ENCODE assay signal across 1 cellular context in genomic region chr17:1000597-1001490, GRCh38.
TF ChIP-seq lines count a peak whose summit lies in the region.

No MANE protein-coding gene starts in this region.

TF ChIP-seq in HepG2, 621 proteins besides CTCF, POLR2A, EP300 and RAD21:
- TF ChIP-seq TEAD3 (CRISPR knock-in tag; optimal IDR thresholded peaks at IDR 0.05; ENCODE audit: borderline replicate concordance) (peak; percentile 22), BCL6 (CRISPR knock-in tag; IDR thresholded peaks at IDR 0.05) (peak; percentile 53; the same call in 1 of the 2 replicates), SOX6 (IDR thresholded peaks at IDR 0.05) (no peak), SOX6 (CRISPR knock-in tag; IDR thresholded peaks at IDR 0.05) (peak; percentile 35; the same call in 1 of the 2 replicates), NCOA2 (CRISPR knock-in tag; IDR thresholded peaks at IDR 0.05) (peak; percentile 55; the same call in 1 of the 2 replicates), SOX13 (IDR thresholded peaks at IDR 0.05) (no peak), SOX13 (CRISPR knock-in tag; conservative IDR thresholded peaks at IDR 0.05 in 1 of 2, IDR thresholded peaks at IDR 0.05 in 1 of 2) (peak in 1 of 2 experiments; percentile 68; a peak in 2 of 4 replicates), MATR3 (CRISPR knock-in tag; IDR thresholded peaks at IDR 0.05) (no peak), TFAP4 (IDR thresholded peaks at IDR 0.05; ENCODE audit: borderline replicate concordance, low read depth) (peak; percentile 30; the same call in 1 of the 2 replicates), SALL2 (CRISPR knock-in tag; IDR thresholded peaks at IDR 0.05) (no peak), TCF7 (IDR thresholded peaks at IDR 0.05; ENCODE audit: low read depth) (peak; percentile 66), FOXA1 (IDR thresholded peaks at IDR 0.05) (no peak), FOXA1 (CRISPR knock-in tag; IDR thresholded peaks at IDR 0.05) (no peak), ZNF317 (CRISPR knock-in tag; IDR thresholded peaks at IDR 0.05) (peak; percentile 98), ARHGAP35 (CRISPR knock-in tag; IDR thresholded peaks at IDR 0.05; ENCODE audit: borderline replicate concordance) (no peak), GMEB2 (CRISPR knock-in tag; IDR thresholded peaks at IDR 0.05; ENCODE audit: low read depth) (no peak), NR2F6 (IDR thresholded peaks at IDR 0.05) (peak; percentile 59; the same call in 1 of the 2 replicates), NR2F6 (CRISPR knock-in tag; IDR thresholded peaks at IDR 0.05) (no peak)
TF ChIP-seq in HepG2: peak in this region for 9.
